Comparison of ENCODE assay signal across 14 cellular contexts in genomic region chr11:45473491-45473890, GRCh38.
DNase-seq lines count a peak whose midpoint lies in the region; ATAC-seq and TF ChIP-seq lines count a peak whose summit lies in the region.
"Had no signal": no experiment of that assay in that cellular context is flagged by ENCODE, and none has a peak within 500 bp of the region (broad histone marks: within the 10 kb centered on the region; RNA-seq: fewer than 3 reads in every experiment).

No MANE protein-coding gene starts in this region.

- no peaks in the 10 kb centered on the region for H3K27me3 ChIP-seq in mammary epithelial cell (ENCODE audit: insufficient read depth, low read length)

- in situ Hi-C loops in mammary epithelial cell (cut with MboI; ENCODE audit: low sequenced_read_pairs in 2 of 2), result no loop called here

- BruUV-seq in mammary epithelial cell (replicated peaks; lab: Mats Ljungman, UMichigan), result no TSS peak

- no peaks in the 10 kb centered on the region for H3K9me3 ChIP-seq in mammary epithelial cell (replicated peaks; ENCODE audit: insufficient read depth, low read length)

- H3K27ac ChIP-seq in mammary epithelial cell (ENCODE audit: insufficient read depth, low read depth, low read length), result no peak overlapping the region
- H3K27ac ChIP-seq: C4-2B had no signal

- TF ChIP-seq CTCF in mammary epithelial cell (conservative IDR thresholded peaks at IDR 0.05 in 1 of 2, IDR thresholded peaks at IDR 0.05 in 1 of 2; ENCODE audit: extremely low read depth in 1 of 2, insufficient read depth in 1 of 2, low read depth in 1 of 2, low read length in 2 of 2), result no peak

- intact Hi-C loops in mammary epithelial cell (cut with micrococcal nuclease), result no loop called here

- H2AFZ ChIP-seq in mammary epithelial cell (ENCODE audit: low read depth, low read length), result no peak overlapping the region

- dilution Hi-C loops in mammary epithelial cell (cut with HindIII; ENCODE audit: low sequenced_read_pairs), result loop anchor here (5.0 kb wide), 1 partner anchor 34 kb away; no protein-coding TSS in a partner anchor

- ATAC-seq in HG03521 (IDR thresholded peaks at IDR 0.05; ENCODE audit: unreplicated experiment), result no peak
- ATAC-seq: activated naive CD8-positive, alpha-beta T cell treated with anti-CD3 and anti-CD28 coated beads, Interleukin-2, amount 50 U/mL, for 24 hours; activated T-helper 17 cell treated with anti-CD3 and anti-CD28 coated beads, Interleukin-2, amount 50 U/mL, for 72 hours; Right ventricle myocardium inferior; sciatic nerve had no signal

- H3K9ac ChIP-seq in mammary epithelial cell (ENCODE audit: insufficient read depth, low read length), result no peak overlapping the region

- H3K4me1 ChIP-seq in mammary epithelial cell (ENCODE audit: insufficient read depth, low read length), result no peaks in the 10 kb centered on the region

- no peaks in the 10 kb centered on the region for H3K79me2 ChIP-seq in mammary epithelial cell (ENCODE audit: insufficient read depth, low read length)

- H3K4me2 ChIP-seq in mammary epithelial cell (ENCODE audit: insufficient read depth, low read depth, low read length), result no peak overlapping the region

- H4K20me1 ChIP-seq in mammary epithelial cell (ENCODE audit: insufficient read depth, low read length), result no peaks in the 10 kb centered on the region

- CTCF ChIA-PET in mammary epithelial cell (lab: Charles Lee; ENCODE audit: low non-redundant PET), result no interaction called here

- DNase-seq in Ammon's horn (ENCODE audit: low spot score) (peak; percentile 68), NCI-H1092 (lab: John Stamatoyannopoulos, UW) (peak; percentile 10), NCI-H82 treated with DMSO at 0.1 percent for 48 hours (lab: John Stamatoyannopoulos, UW; ENCODE audit: unreplicated experiment) (peak; percentile 14), iPS-NIHi11 (ENCODE audit: low spot score) (peak; percentile 30), mammary epithelial cell (no peak)
- DNase-seq in activated CD4-positive, CD25-positive, alpha-beta regulatory T cell (lab: John Stamatoyannopoulos, UW), result no peak
- no peak for DNase-seq in activated effector memory CD4-positive, alpha-beta T cell treated with anti-CD3 and anti-CD28 coated beads, Interleukin-2, amount 50 U/mL, for 16 hours
- DNase-seq: activated naive CD8-positive, alpha-beta T cell treated with anti-CD3 and anti-CD28 coated beads, Interleukin-2, amount 50 U/mL, for 24 hours; stimulated activated CD4-positive, alpha-beta T cell treated with anti-CD3 and anti-CD28 coated beads, Interleukin-1b, Interleukin-23, amount 100 ng/mL, for 48 hours had no signal

- H3K36me3 ChIP-seq in mammary epithelial cell (ENCODE audit: insufficient read depth, low read length), result no peaks in the 10 kb centered on the region

- 49% methylated on average over 3 of the region's 3 CpGs for WGBS in mammary epithelial cell (ENCODE audit: low coverage, missing lambda C conversion rate)

- no peak overlapping the region for H3K4me3 ChIP-seq in mammary epithelial cell (replicated peaks in 1 of 3; ENCODE audit: insufficient read depth in 1 of 3, low read depth in 2 of 3, low read length in 3 of 3)

Comparison
In these comparisons a context has a peak if more than half of its experiments do, and no peak if none do; other contexts are left out.
1. DNase-seq: peak in Ammon's horn (single experiment), NCI-H1092 (single experiment), NCI-H82 treated with DMSO at 0.1 percent for 48 hours (single experiment) and iPS-NIHi11 (single experiment); none in mammary epithelial cell (single experiment), activated CD4-positive, CD25-positive, alpha-beta regulatory T cell (0 of 4) and activated effector memory CD4-positive, alpha-beta T cell treated with anti-CD3 and anti-CD28 coated beads, Interleukin-2, amount 50 U/mL, for 16 hours (single experiment).